2 cellular contexts compared by ENCODE assay signal in the genomic region with DNA sequence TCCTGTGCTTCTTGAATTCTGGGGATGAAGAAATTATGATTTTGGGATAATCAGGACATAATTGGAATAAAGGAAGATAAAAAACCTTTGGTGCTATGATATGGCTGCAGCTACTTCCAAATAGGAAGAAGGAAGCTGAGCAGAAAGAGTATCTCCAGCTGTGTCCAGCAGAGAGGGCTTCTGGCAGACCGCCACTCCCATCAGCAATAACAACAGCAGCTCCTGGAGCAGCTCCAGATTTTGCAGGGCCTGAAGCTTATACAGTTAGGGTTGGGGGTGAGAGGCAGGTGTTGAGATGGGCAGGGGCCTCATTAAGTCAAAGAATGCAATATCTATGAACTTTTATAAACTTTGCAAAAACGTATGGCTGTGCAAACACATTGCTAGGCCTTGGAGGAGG.
TF ChIP-seq lines count a peak whose summit lies in the region.

No MANE protein-coding gene starts in this region.

TF ChIP-seq in SK-N-SH, 30 proteins besides CTCF, POLR2A, EP300 and RAD21 (continued from another document):
- TF ChIP-seq, protein P1, sequence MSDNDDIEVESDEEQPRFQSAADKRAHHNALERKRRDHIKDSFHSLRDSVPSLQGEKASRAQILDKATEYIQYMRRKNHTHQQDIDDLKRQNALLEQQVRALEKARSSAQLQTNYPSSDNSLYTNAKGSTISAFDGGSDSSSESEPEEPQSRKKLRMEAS (IDR thresholded peaks at IDR 0.05; ENCODE audit: low read depth): no peak
- TF ChIP-seq CHD2 (IDR thresholded peaks at IDR 0.05; ENCODE audit: low read length, partially characterized antibody) (no peak), FOXM1 (IDR thresholded peaks at IDR 0.05; ENCODE audit: low read depth) (no peak), GABPA (IDR thresholded peaks at IDR 0.05; ENCODE audit: low read depth) (no peak), TCF12 (IDR thresholded peaks at IDR 0.05) (no peak), EZH2phosphoT487 (IDR thresholded peaks at IDR 0.05; ENCODE audit: borderline replicate concordance, low read depth) (no peak), GATA2 (CRISPR knock-in tag; IDR thresholded peaks at IDR 0.05) (no peak; the same call in 1 of the 2 replicates), POLR2AphosphoS5 (IDR thresholded peaks at IDR 0.05; ENCODE audit: low read depth, low read length) (no peak), FOSL2 (IDR thresholded peaks at IDR 0.05; ENCODE audit: borderline replicate concordance, low read depth) (no peak), NFIC (IDR thresholded peaks at IDR 0.05; ENCODE audit: borderline replicate concordance) (no peak), TEAD4 (IDR thresholded peaks at IDR 0.05; ENCODE audit: borderline replicate concordance, insufficient read depth) (no peak), ELF1 (IDR thresholded peaks at IDR 0.05) (no peak), JUND (IDR thresholded peaks at IDR 0.05) (no peak), RFX5 (IDR thresholded peaks at IDR 0.05; ENCODE audit: low read length) (no peak)
- TF ChIP-seq, protein P2, sequence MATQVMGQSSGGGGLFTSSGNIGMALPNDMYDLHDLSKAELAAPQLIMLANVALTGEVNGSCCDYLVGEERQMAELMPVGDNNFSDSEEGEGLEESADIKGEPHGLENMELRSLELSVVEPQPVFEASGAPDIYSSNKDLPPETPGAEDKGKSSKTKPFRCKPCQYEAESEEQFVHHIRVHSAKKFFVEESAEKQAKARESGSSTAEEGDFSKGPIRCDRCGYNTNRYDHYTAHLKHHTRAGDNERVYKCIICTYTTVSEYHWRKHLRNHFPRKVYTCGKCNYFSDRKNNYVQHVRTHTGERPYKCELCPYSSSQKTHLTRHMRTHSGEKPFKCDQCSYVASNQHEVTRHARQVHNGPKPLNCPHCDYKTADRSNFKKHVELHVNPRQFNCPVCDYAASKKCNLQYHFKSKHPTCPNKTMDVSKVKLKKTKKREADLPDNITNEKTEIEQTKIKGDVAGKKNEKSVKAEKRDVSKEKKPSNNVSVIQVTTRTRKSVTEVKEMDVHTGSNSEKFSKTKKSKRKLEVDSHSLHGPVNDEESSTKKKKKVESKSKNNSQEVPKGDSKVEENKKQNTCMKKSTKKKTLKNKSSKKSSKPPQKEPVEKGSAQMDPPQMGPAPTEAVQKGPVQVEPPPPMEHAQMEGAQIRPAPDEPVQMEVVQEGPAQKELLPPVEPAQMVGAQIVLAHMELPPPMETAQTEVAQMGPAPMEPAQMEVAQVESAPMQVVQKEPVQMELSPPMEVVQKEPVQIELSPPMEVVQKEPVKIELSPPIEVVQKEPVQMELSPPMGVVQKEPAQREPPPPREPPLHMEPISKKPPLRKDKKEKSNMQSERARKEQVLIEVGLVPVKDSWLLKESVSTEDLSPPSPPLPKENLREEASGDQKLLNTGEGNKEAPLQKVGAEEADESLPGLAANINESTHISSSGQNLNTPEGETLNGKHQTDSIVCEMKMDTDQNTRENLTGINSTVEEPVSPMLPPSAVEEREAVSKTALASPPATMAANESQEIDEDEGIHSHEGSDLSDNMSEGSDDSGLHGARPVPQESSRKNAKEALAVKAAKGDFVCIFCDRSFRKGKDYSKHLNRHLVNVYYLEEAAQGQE (IDR thresholded peaks at IDR 0.05; ENCODE audit: low read depth, low read length): no peak

TF ChIP-seq in SK-N-SH treated with all-trans-retinoic acid at 6 μM for 48 hours, 23 proteins besides CTCF, POLR2A, EP300 and RAD21 (continued from another document):
- no peak for TF ChIP-seq TCF4 (CRISPR knock-in tag; IDR thresholded peaks at IDR 0.05; ENCODE audit: borderline replicate concordance)
- TF ChIP-seq SNAI2 (CRISPR knock-in tag; IDR thresholded peaks at IDR 0.05): no peak
- TF ChIP-seq, protein P3, sequence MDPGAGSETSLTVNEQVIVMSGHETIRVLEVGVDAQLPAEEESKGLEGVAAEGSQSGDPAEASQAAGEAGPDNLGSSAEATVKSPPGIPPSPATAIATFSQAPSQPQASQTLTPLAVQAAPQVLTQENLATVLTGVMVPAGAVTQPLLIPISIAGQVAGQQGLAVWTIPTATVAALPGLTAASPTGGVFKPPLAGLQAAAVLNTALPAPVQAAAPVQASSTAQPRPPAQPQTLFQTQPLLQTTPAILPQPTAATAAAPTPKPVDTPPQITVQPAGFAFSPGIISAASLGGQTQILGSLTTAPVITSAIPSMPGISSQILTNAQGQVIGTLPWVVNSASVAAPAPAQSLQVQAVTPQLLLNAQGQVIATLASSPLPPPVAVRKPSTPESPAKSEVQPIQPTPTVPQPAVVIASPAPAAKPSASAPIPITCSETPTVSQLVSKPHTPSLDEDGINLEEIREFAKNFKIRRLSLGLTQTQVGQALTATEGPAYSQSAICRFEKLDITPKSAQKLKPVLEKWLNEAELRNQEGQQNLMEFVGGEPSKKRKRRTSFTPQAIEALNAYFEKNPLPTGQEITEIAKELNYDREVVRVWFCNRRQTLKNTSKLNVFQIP (CRISPR knock-in tag; IDR thresholded peaks at IDR 0.05; ENCODE audit: borderline replicate concordance, low read depth): no peak
- TF ChIP-seq ZFP3 (CRISPR knock-in tag; IDR thresholded peaks at IDR 0.05): no peak
- TF ChIP-seq, protein P4, sequence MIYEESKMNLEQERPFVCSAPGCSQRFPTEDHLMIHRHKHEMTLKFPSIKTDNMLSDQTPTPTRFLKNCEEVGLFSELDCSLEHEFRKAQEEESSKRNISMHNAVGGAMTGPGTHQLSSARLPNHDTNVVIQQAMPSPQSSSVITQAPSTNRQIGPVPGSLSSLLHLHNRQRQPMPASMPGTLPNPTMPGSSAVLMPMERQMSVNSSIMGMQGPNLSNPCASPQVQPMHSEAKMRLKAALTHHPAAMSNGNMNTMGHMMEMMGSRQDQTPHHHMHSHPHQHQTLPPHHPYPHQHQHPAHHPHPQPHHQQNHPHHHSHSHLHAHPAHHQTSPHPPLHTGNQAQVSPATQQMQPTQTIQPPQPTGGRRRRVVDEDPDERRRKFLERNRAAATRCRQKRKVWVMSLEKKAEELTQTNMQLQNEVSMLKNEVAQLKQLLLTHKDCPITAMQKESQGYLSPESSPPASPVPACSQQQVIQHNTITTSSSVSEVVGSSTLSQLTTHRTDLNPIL (CRISPR knock-in tag; IDR thresholded peaks at IDR 0.05; ENCODE audit: low read depth): no peak
